Comparison of ENCODE assay signal across 15 cellular contexts in genomic region chr6:11722805-11723631, GRCh38. TPM values are rescaled to one million over a fixed set of nuclear protein-coding genes. Genes with fewer than 3 reads are reported as not detected.
DNase-seq lines count a peak whose midpoint lies in the region; ATAC-seq and TF ChIP-seq lines count a peak whose summit lies in the region.
"Had no signal": no experiment of that assay in that cellular context is flagged by ENCODE, and none has a peak within 500 bp of the region (broad histone marks: within the 10 kb centered on the region; RNA-seq: fewer than 3 reads in every experiment).

No MANE protein-coding gene starts in this region.

- no peak for DNase-seq in activated CD4-positive, alpha-beta T cell treated with anti-CD3 and anti-CD28 coated beads, Interleukin-2, amount 10 ng/mL, durations not matched to agents 24 days and 14 days
- no peak for DNase-seq in activated CD4-positive, alpha-beta T cell treated with anti-CD3 and anti-CD28 coated beads, Interleukin-2, amount 50 U/mL, for 4 hours
- no peak for DNase-seq in naive thymus-derived CD8-positive, alpha-beta T cell
- DNase-seq in adrenal gland (no peak), PC-3 (no peak)
- DNase-seq: activated CD8-positive, alpha-beta memory T cell treated with anti-CD3 and anti-CD28 coated beads for 24 hours; dermis blood vessel endothelial cell; gastrocnemius medialis; mucosa of descending colon; PC-9; stimulated activated CD8-positive, alpha-beta memory T cell treated with anti-CD3 and anti-CD28 coated beads, Interleukin-4, amount 100 ng/mL, for 48 hours had no signal

- no peaks in the 10 kb centered on the region for H3K9me3 ChIP-seq in adrenal gland (replicated peaks in 1 of 3)
- no peaks in the 10 kb centered on the region for H3K9me3 ChIP-seq in PC-3 (ENCODE audit: low read length)
- H3K9me3 ChIP-seq: gastrocnemius medialis, mucosa of descending colon had no signal

- H3K27ac Mint-ChIP-seq in activated CD4-positive, alpha-beta T cell treated with anti-CD3 and anti-CD28 coated beads, Interleukin-2, amount 10 ng/mL, durations not matched to agents 24 days and 14 days: peak overlapping the region; percentile 79
- H3K27ac Mint-ChIP-seq in T-helper 1 cell treated with Interleukin-12 subunit alpha and Interleukin-12 subunit beta and Interleukin-4 antibody, amounts not matched to agents 30 μg/mL and 1 μg/mL, for 36 hours: peak overlapping the region; percentile 63
- H3K27ac Mint-ChIP-seq in naive thymus-derived CD8-positive, alpha-beta T cell: peak overlapping the region in 8 of 10 donors; percentile 28 to 87 (median 60)
- H3K27ac Mint-ChIP-seq: progenitor cell of endocrine pancreas had no signal

- H3K4me3 ChIP-seq in adrenal gland (no peak overlapping the region), PC-3 (ENCODE audit: low read length) (no peak overlapping the region)
- H3K4me3 ChIP-seq: gastrocnemius medialis, mucosa of descending colon, PC-9 had no signal

- no peak overlapping the region for H3K9ac ChIP-seq in PC-3 (ENCODE audit: low read length)

- no peak overlapping the region for H2AFZ ChIP-seq in PC-3 (ENCODE audit: low read length)
- H2AFZ ChIP-seq: PC-9 had no signal

- 77 to 87% (median 78%) methylated on average over 9 of the region's 9 CpGs for WGBS in adrenal gland, 4 donors

- H3K9me2 ChIP-seq in PC-3 (replicated peaks; ENCODE audit: low read length): no peaks in the 10 kb centered on the region

- POLR2A ChIA-PET in naive thymus-derived CD8-positive, alpha-beta T cell (lab: Charles Lee): interaction anchor here (0.7 to 2.7 kb wide), 4 partner anchors 8 to 12 kb away, joined by 3 to 13 read pairs (median 6); no protein-coding TSS in a partner anchor
- POLR2A ChIA-PET in PC-3 (lab: Charles Lee; ENCODE audit: unreplicated experiment): no interaction called here

- peaks cover 4% of the 10 kb centered on the region for H3K9me3 Mint-ChIP-seq in activated CD4-positive, alpha-beta T cell treated with anti-CD3 and anti-CD28 coated beads, Interleukin-2, amount 10 ng/mL, durations not matched to agents 24 days and 14 days
- H3K9me3 Mint-ChIP-seq in T-helper 1 cell treated with Interleukin-12 subunit alpha and Interleukin-12 subunit beta and Interleukin-4 antibody, amounts not matched to agents 30 μg/mL and 1 μg/mL, for 36 hours: no peaks in the 10 kb centered on the region
- H3K9me3 Mint-ChIP-seq in naive thymus-derived CD8-positive, alpha-beta T cell: peaks cover 0 to 4% (median 0%) of the 10 kb centered on the region in 9 donors

- H3K4me2 ChIP-seq in PC-3 (ENCODE audit: low read length): no peak overlapping the region
- H3K4me2 ChIP-seq: PC-9 had no signal

- H4K20me1 ChIP-seq in PC-3 (ENCODE audit: low read length): no peaks in the 10 kb centered on the region

- no peaks in the 10 kb centered on the region for H3F3A ChIP-seq in PC-3 (ENCODE audit: low read length, unreplicated experiment)

- ATAC-seq in GM21529 (IDR thresholded peaks at IDR 0.05; ENCODE audit: unreplicated experiment): peak; percentile 57
- peak in 1 of 2 donors; percentile 53 for ATAC-seq in naive thymus-derived CD8-positive, alpha-beta T cell
- ATAC-seq in esophagus mucosa: no peak
- ATAC-seq in PC-3: no peak
- ATAC-seq: gastrocnemius medialis had no signal

- no TSS peak for BruUV-seq in PC-3 (replicated peaks; lab: Mats Ljungman, UMichigan)

- CTCF ChIA-PET in PC-3 (lab: Charles Lee): no interaction called here

- peaks cover 50% of the 10 kb centered on the region for H3K4me1 Mint-ChIP-seq in activated CD4-positive, alpha-beta T cell treated with anti-CD3 and anti-CD28 coated beads, Interleukin-2, amount 10 ng/mL, durations not matched to agents 24 days and 14 days
- H3K4me1 Mint-ChIP-seq in T-helper 1 cell treated with Interleukin-12 subunit alpha and Interleukin-12 subunit beta and Interleukin-4 antibody, amounts not matched to agents 30 μg/mL and 1 μg/mL, for 36 hours (ENCODE audit: low read depth): peaks cover 46% of the 10 kb centered on the region
- H3K4me1 Mint-ChIP-seq in naive thymus-derived CD8-positive, alpha-beta T cell: peaks cover 38 to 56% (median 42%) of the 10 kb centered on the region in 4 donors

- H3K27me3 Mint-ChIP-seq in activated CD4-positive, alpha-beta T cell treated with anti-CD3 and anti-CD28 coated beads, Interleukin-2, amount 10 ng/mL, durations not matched to agents 24 days and 14 days: no peaks in the 10 kb centered on the region
- no peaks in the 10 kb centered on the region for H3K27me3 Mint-ChIP-seq in T-helper 1 cell treated with Interleukin-12 subunit alpha and Interleukin-12 subunit beta and Interleukin-4 antibody, amounts not matched to agents 30 μg/mL and 1 μg/mL, for 36 hours (ENCODE audit: low read depth)
- no peaks in the 10 kb centered on the region for H3K27me3 Mint-ChIP-seq in naive thymus-derived CD8-positive, alpha-beta T cell
- H3K27me3 Mint-ChIP-seq: progenitor cell of endocrine pancreas had no signal

- H3K79me2 ChIP-seq in PC-3 (ENCODE audit: low read length): no peaks in the 10 kb centered on the region

- no peak for TF ChIP-seq CTCF in adrenal gland (IDR thresholded peaks at IDR 0.05)
- TF ChIP-seq CTCF in PC-3 (conservative IDR thresholded peaks at IDR 0.05; ENCODE audit: low read depth, low read length): no peak

- H3K36me3 Mint-ChIP-seq in activated CD4-positive, alpha-beta T cell treated with anti-CD3 and anti-CD28 coated beads, Interleukin-2, amount 10 ng/mL, durations not matched to agents 24 days and 14 days (ENCODE audit: low read depth): peaks cover 28% of the 10 kb centered on the region
- H3K36me3 Mint-ChIP-seq in T-helper 1 cell treated with Interleukin-12 subunit alpha and Interleukin-12 subunit beta and Interleukin-4 antibody, amounts not matched to agents 30 μg/mL and 1 μg/mL, for 36 hours (ENCODE audit: low read depth): peaks cover 34% of the 10 kb centered on the region
- peaks cover 13 to 21% (median 15%) of the 10 kb centered on the region in 3 donors for H3K36me3 Mint-ChIP-seq in naive thymus-derived CD8-positive, alpha-beta T cell

- H3K4me1 ChIP-seq in adrenal gland (replicated peaks in 1 of 2) (no peaks in the 10 kb centered on the region), PC-3 (ENCODE audit: insufficient read depth, low read length) (no peaks in the 10 kb centered on the region)
- H3K4me1 ChIP-seq: gastrocnemius medialis had no signal

- H3K36me3 ChIP-seq in adrenal gland (replicated peaks in 1 of 2) (no peaks in the 10 kb centered on the region), PC-3 (ENCODE audit: low read depth, low read length) (no peaks in the 10 kb centered on the region)
- H3K36me3 ChIP-seq: gastrocnemius medialis had no signal

- H3K27me3 ChIP-seq in adrenal gland (no peaks in the 10 kb centered on the region), PC-3 (ENCODE audit: low read length) (no peaks in the 10 kb centered on the region)
- H3K27me3 ChIP-seq: gastrocnemius medialis had no signal

- TF ChIP-seq POLR2A in adrenal gland (IDR thresholded peaks at IDR 0.05): no peak

- no peak overlapping the region for H3K27ac ChIP-seq in adrenal gland
- H3K27ac ChIP-seq in PC-3 (ENCODE audit: low read length): no peak overlapping the region
- H3K27ac ChIP-seq: gastrocnemius medialis, PC-9 had no signal

- peak overlapping the region; percentile 68 for H3K4me3 Mint-ChIP-seq in activated CD4-positive, alpha-beta T cell treated with anti-CD3 and anti-CD28 coated beads, Interleukin-2, amount 10 ng/mL, durations not matched to agents 24 days and 14 days
- H3K4me3 Mint-ChIP-seq in T-helper 1 cell treated with Interleukin-12 subunit alpha and Interleukin-12 subunit beta and Interleukin-4 antibody, amounts not matched to agents 30 μg/mL and 1 μg/mL, for 36 hours: peak overlapping the region; percentile 51
- peak overlapping the region in 7 of 10 donors; percentile 15 to 74 (median 42) for H3K4me3 Mint-ChIP-seq in naive thymus-derived CD8-positive, alpha-beta T cell

- intact Hi-C loops in activated CD4-positive, alpha-beta T cell treated with anti-CD3 and anti-CD28 coated beads, Interleukin-2, amount 10 ng/mL, durations not matched to agents 24 days and 14 days (cut with micrococcal nuclease): loop anchor here (1.0 kb wide), 1 partner anchor 9 kb away; no protein-coding TSS in a partner anchor
- intact Hi-C loops in adrenal gland (cut with DNase I): no loop called here
- intact Hi-C loops in PC-3 (cut with micrococcal nuclease): no loop called here

RNA-seq across cellular contexts. Expression of gene ADTRP, which starts 55.6 kb away (rescaled TPM):
- 4.7 and 5.3 TPM in 2 replicates for total RNA-seq in activated CD4-positive, alpha-beta T cell treated with anti-CD3 and anti-CD28 coated beads, Interleukin-2, amount 10 ng/mL, durations not matched to agents 24 days and 14 days
- total RNA-seq in naive thymus-derived CD8-positive, alpha-beta T cell: 1 to 10 TPM; 5.0 to 7.4 TPM
- 10 to 100 TPM in 1 of 3 donors, 1 to 10 TPM in 2; 2.3 to 14.0 (median 7.2) TPM for polyA plus RNA-seq in naive thymus-derived CD8-positive, alpha-beta T cell
- total RNA-seq in esophagus mucosa (0.72 TPM), adrenal gland (1 to 10 TPM in 1 of 8 donors, under 1 TPM in 2, not detected in 5; 0.27 to 1.1 (median 0.84) TPM), PC-3 (2014; rRNA removed) (2.0 TPM in 1 of 2 replicates, not detected in the other)
- under 1 TPM; 0.20 to 0.56 (median 0.35) TPM for polyA plus RNA-seq in adrenal gland
- total RNA-seq: progenitor cell of endocrine pancreas had no signal
